In genomic region chr7:76354981-76355730, GRCh38 we compare ENCODE assay signal across 12 cellular contexts. TPM values are rescaled to one million over a fixed set of nuclear protein-coding genes. Genes with fewer than 3 reads are reported as not detected.
DNase-seq lines count a peak whose midpoint lies in the region; ATAC-seq, FAIRE-seq and TF ChIP-seq lines count a peak whose summit lies in the region.
"Had no signal": no experiment of that assay in that cellular context is flagged by ENCODE, and none has a peak within 500 bp of the region (broad histone marks: within the 10 kb centered on the region; RNA-seq: fewer than 3 reads in every experiment).

No MANE protein-coding gene starts in this region.

- H3K36me3 ChIP-seq in keratinocyte (ENCODE audit: control insufficient read depth in 2 of 2, extremely low read depth in 1 of 2, insufficient read depth in 2 of 2, low read length in 2 of 2), result peaks cover 8 to 39% of the 10 kb centered on the region in 2 experiments

- ATAC-seq in natural killer cell treated with Interleukin-12 subunit alpha and Interleukin-12 subunit beta and Interleukin-15 and Interleukin-18, amount 100 ng/mL, for 72 hours, result no peak
- ATAC-seq in natural killer cell (no peak), left colon (no peak), HG03442 (IDR thresholded peaks at IDR 0.05; ENCODE audit: unreplicated experiment) (no peak)
- ATAC-seq in activated naive CD8-positive, alpha-beta T cell treated with anti-CD3 and anti-CD28 coated beads, Interleukin-2, amount 50 U/mL, for 24 hours, result no peak

- H3K4me1 Mint-ChIP-seq in natural killer cell treated with Interleukin-12 subunit alpha and Interleukin-12 subunit beta and Interleukin-15 and Interleukin-18, amount 100 ng/mL, for 72 hours (ENCODE audit: low read depth in 2 of 2), result peaks cover 47 to 48% of the 10 kb centered on the region in 2 donors
- peaks cover 38 to 41% of the 10 kb centered on the region in 2 donors for H3K4me1 Mint-ChIP-seq in natural killer cell
- peaks cover 72% of the 10 kb centered on the region for H3K4me1 Mint-ChIP-seq in activated naive CD8-positive, alpha-beta T cell treated with anti-CD3 and anti-CD28 coated beads, Interleukin-2, amount 50 U/mL, for 24 hours

- peaks cover 86% of the 10 kb centered on the region for H3K79me2 ChIP-seq in keratinocyte (ENCODE audit: control insufficient read depth, insufficient read depth, low read length)

- no peak overlapping the region for H3K27ac Mint-ChIP-seq in natural killer cell treated with Interleukin-12 subunit alpha and Interleukin-12 subunit beta and Interleukin-15 and Interleukin-18, amount 100 ng/mL, for 72 hours
- H3K27ac Mint-ChIP-seq in natural killer cell, result no peak overlapping the region
- H3K27ac Mint-ChIP-seq in activated naive CD8-positive, alpha-beta T cell treated with anti-CD3 and anti-CD28 coated beads, Interleukin-2, amount 50 U/mL, for 24 hours, result peak overlapping the region; percentile 40
- H3K27ac Mint-ChIP-seq: activated T-helper 1 cell treated with anti-CD3 and anti-CD28 coated beads, Interleukin-12 subunit alpha, Interleukin-12 subunit beta, Interleukin-2, Interleukin-4 antibody, amounts not matched to agents 30 ng/mL and 10 ng/mL and 1 ng/mL, durations not matched to agents 14 hours and 24 hours and 36 hours had no signal

- no peaks in the 10 kb centered on the region for H3K27me3 Mint-ChIP-seq in natural killer cell treated with Interleukin-12 subunit alpha and Interleukin-12 subunit beta and Interleukin-15 and Interleukin-18, amount 100 ng/mL, for 72 hours
- no peaks in the 10 kb centered on the region for H3K27me3 Mint-ChIP-seq in natural killer cell (ENCODE audit: low read depth in 2 of 2)
- no peaks in the 10 kb centered on the region for H3K27me3 Mint-ChIP-seq in activated naive CD8-positive, alpha-beta T cell treated with anti-CD3 and anti-CD28 coated beads, Interleukin-2, amount 50 U/mL, for 24 hours
- H3K27me3 Mint-ChIP-seq: central memory CD8-positive, alpha-beta T cell had no signal

- no peak overlapping the region for H3K4me3 ChIP-seq in keratinocyte (ENCODE audit: control insufficient read depth in 2 of 3, extremely low read depth in 1 of 3, insufficient read depth in 2 of 3, low read depth in 1 of 3, low read length in 3 of 3)

- TF ChIP-seq CTCF in natural killer cell (IDR thresholded peaks at IDR 0.05) (no peak), keratinocyte (optimal IDR thresholded peaks at IDR 0.05 in 1 of 3, IDR thresholded peaks at IDR 0.05 in 1 of 3, conservative IDR thresholded peaks at IDR 0.05 in 1 of 3; ENCODE audit: extremely low read depth in 1 of 3, insufficient read depth in 2 of 3, low read length in 3 of 3) (no peak)

- FAIRE-seq in keratinocyte (lab: Jason Lieb, UNC), result no peak
- FAIRE-seq: RCC 7860 had no signal

- no peaks in the 10 kb centered on the region for H3K9me3 Mint-ChIP-seq in natural killer cell treated with Interleukin-12 subunit alpha and Interleukin-12 subunit beta and Interleukin-15 and Interleukin-18, amount 100 ng/mL, for 72 hours
- no peaks in the 10 kb centered on the region for H3K9me3 Mint-ChIP-seq in natural killer cell
- peaks cover 4% of the 10 kb centered on the region for H3K9me3 Mint-ChIP-seq in activated naive CD8-positive, alpha-beta T cell treated with anti-CD3 and anti-CD28 coated beads, Interleukin-2, amount 50 U/mL, for 24 hours
- H3K9me3 Mint-ChIP-seq: activated T-helper 1 cell treated with anti-CD3 and anti-CD28 coated beads, Interleukin-12 subunit alpha, Interleukin-12 subunit beta, Interleukin-2, Interleukin-4 antibody, amounts not matched to agents 30 ng/mL and 10 ng/mL and 1 ng/mL, durations not matched to agents 14 hours and 24 hours and 36 hours; central memory CD8-positive, alpha-beta T cell had no signal

- H3K4me3 Mint-ChIP-seq in natural killer cell treated with Interleukin-12 subunit alpha and Interleukin-12 subunit beta and Interleukin-15 and Interleukin-18, amount 100 ng/mL, for 72 hours, result peak overlapping the region; percentile 15
- no peak overlapping the region for H3K4me3 Mint-ChIP-seq in natural killer cell
- peak overlapping the region; percentile 27 for H3K4me3 Mint-ChIP-seq in activated naive CD8-positive, alpha-beta T cell treated with anti-CD3 and anti-CD28 coated beads, Interleukin-2, amount 50 U/mL, for 24 hours
- H3K4me3 Mint-ChIP-seq: central memory CD8-positive, alpha-beta T cell had no signal

- DNase-seq in natural killer cell treated with Interleukin-12 subunit alpha and Interleukin-12 subunit beta and Interleukin-15 and Interleukin-18, amount 100 ng/mL, for 72 hours (ENCODE audit: low spot score), result no peak
- DNase-seq in natural killer cell (no peak), keratinocyte (ENCODE audit: low read depth, low spot score) (no peak), germinal center (ENCODE audit: low spot score) (no peak), COR-L47 (lab: John Stamatoyannopoulos, UW) (no peak), left colon (no peak)
- DNase-seq in activated naive CD8-positive, alpha-beta T cell treated with anti-CD3 and anti-CD28 coated beads, Interleukin-2, amount 50 U/mL, for 24 hours, result no peak

- no peak overlapping the region for H2AFZ ChIP-seq in keratinocyte (ENCODE audit: control insufficient read depth, low read length)

- H3K36me3 Mint-ChIP-seq in natural killer cell treated with Interleukin-12 subunit alpha and Interleukin-12 subunit beta and Interleukin-15 and Interleukin-18, amount 100 ng/mL, for 72 hours, result peaks cover 21% of the 10 kb centered on the region
- H3K36me3 Mint-ChIP-seq in natural killer cell, result no peaks in the 10 kb centered on the region
- peaks cover 68% of the 10 kb centered on the region for H3K36me3 Mint-ChIP-seq in activated naive CD8-positive, alpha-beta T cell treated with anti-CD3 and anti-CD28 coated beads, Interleukin-2, amount 50 U/mL, for 24 hours (ENCODE audit: low read depth)

- no peak overlapping the region for H3K27ac ChIP-seq in keratinocyte (ENCODE audit: control insufficient read depth, insufficient read depth, low read length)
- H3K27ac ChIP-seq: VCaP had no signal

- no peaks in the 10 kb centered on the region for H3K9me3 ChIP-seq in keratinocyte (ENCODE audit: control insufficient read depth, low read depth, low read length)

- H3K9me1 ChIP-seq in keratinocyte (ENCODE audit: control insufficient read depth, extremely low read depth, insufficient read depth, low read length), result peaks cover 9% of the 10 kb centered on the region

- peaks cover 37% of the 10 kb centered on the region for H3K4me1 ChIP-seq in keratinocyte (ENCODE audit: control insufficient read depth, extremely low read depth, insufficient read depth, low read length)

- no peak overlapping the region for H3K9ac ChIP-seq in keratinocyte (ENCODE audit: control insufficient read depth, extremely low read depth, insufficient read depth, low read length)

- no peaks in the 10 kb centered on the region for H3K27me3 ChIP-seq in keratinocyte (ENCODE audit: control insufficient read depth, extremely low read depth, insufficient read depth, low read length)

- H4K20me1 ChIP-seq in keratinocyte (ENCODE audit: control insufficient read depth, extremely low read depth, insufficient read depth, low read length), result peaks cover 63% of the 10 kb centered on the region

- peak overlapping the region; percentile 85 for H3K4me2 ChIP-seq in keratinocyte (ENCODE audit: control insufficient read depth, extremely low read depth, insufficient read depth, low read depth, low read length)

- intact Hi-C loops in natural killer cell (cut with micrococcal nuclease), result no loop called here
- intact Hi-C loops in left colon (cut with DNase I, micrococcal nuclease), result no loop called here

- dilution Hi-C loops in keratinocyte (cut with MboI; ENCODE audit: extremely low pct_ligation_motif_present, low sequenced_read_pairs), result no loop called here

RNA-seq across cellular contexts. Expression of gene YWHAG, which starts 3.6 kb away (rescaled TPM):
- 100 to 1,000 TPM; 115 to 154 TPM for total RNA-seq in natural killer cell treated with Interleukin-12 subunit alpha and Interleukin-12 subunit beta and Interleukin-15 and Interleukin-18, amount 100 ng/mL, for 72 hours
- 10 to 100 TPM; 21.4 to 28.9 (median 27.4) TPM for total RNA-seq in natural killer cell
- polyA plus RNA-seq in keratinocyte, result 88.1 to 130 TPM (median 116 TPM) in 3 replicates
- polyA plus RNA-seq in keratinocyte (2011; ENCODE audit: low read depth), result 55.4 TPM
- polyA plus RNA-seq in keratinocyte (2011; cell fraction: cytosol; rRNA removed), result 122 and 131 TPM in 2 replicates
- 139 and 153 TPM in 2 replicates for polyA plus RNA-seq in keratinocyte (2011; cell fraction: nucleus; rRNA removed)
- polyA plus RNA-seq in keratinocyte (2012; ENCODE audit: low replicate concordance), result 142 and 228 TPM in 2 replicates
- 96.6 to 165 TPM (median 132 TPM) in 3 replicates for polyA minus RNA-seq in keratinocyte
- polyA minus RNA-seq in keratinocyte (2011; cell fraction: cytosol; rRNA and poly(A)+ RNA removed), result 173 TPM
- polyA minus RNA-seq in keratinocyte (2011; cell fraction: nucleus; rRNA and poly(A)+ RNA removed), result 96.8 and 151 TPM in 2 replicates
- total RNA-seq in left colon, result 100 to 1,000 TPM in 1 of 2 donors, 10 to 100 TPM in 1; 83.3 to 106 TPM

RNA-seq across cellular contexts. Expression of gene HSPB1, which starts 52.7 kb away (rescaled TPM):
- total RNA-seq in natural killer cell treated with Interleukin-12 subunit alpha and Interleukin-12 subunit beta and Interleukin-15 and Interleukin-18, amount 100 ng/mL, for 72 hours, result 10 to 100 TPM; 13.3 to 30.3 TPM
- total RNA-seq in natural killer cell (10 to 100 TPM; 14.4 to 15.9 (median 14.7) TPM), left colon (100 to 1,000 TPM; 327 to 513 TPM)
- 460 to 1,644 TPM (median 478 TPM) in 3 replicates for polyA plus RNA-seq in keratinocyte
- 1,835 TPM for polyA plus RNA-seq in keratinocyte (2011; ENCODE audit: low read depth)
- polyA plus RNA-seq in keratinocyte (2011; cell fraction: cytosol; rRNA removed), result 1,014 and 2,934 TPM in 2 replicates
- 815 and 1,237 TPM in 2 replicates for polyA plus RNA-seq in keratinocyte (2011; cell fraction: nucleus; rRNA removed)
- 1,130 and 7,717 TPM in 2 replicates for polyA plus RNA-seq in keratinocyte (2012; ENCODE audit: low replicate concordance)
- polyA minus RNA-seq in keratinocyte, result 147 to 577 TPM (median 569 TPM) in 3 replicates
- polyA minus RNA-seq in keratinocyte (2011; cell fraction: cytosol; rRNA and poly(A)+ RNA removed), result 2,222 TPM
- 585 and 748 TPM in 2 replicates for polyA minus RNA-seq in keratinocyte (2011; cell fraction: nucleus; rRNA and poly(A)+ RNA removed)

RNA-seq across cellular contexts. Expression of gene SSC4D, which starts 54.3 kb away (rescaled TPM):
- total RNA-seq in natural killer cell treated with Interleukin-12 subunit alpha and Interleukin-12 subunit beta and Interleukin-15 and Interleukin-18, amount 100 ng/mL, for 72 hours, result under 1 TPM; 0.24 to 0.47 TPM
- under 1 TPM in 1 of 3 donors, not detected in 2; 0.40 TPM for total RNA-seq in natural killer cell
- polyA plus RNA-seq in keratinocyte, result 0.98 to 1.6 TPM (median 1.1 TPM) in 3 replicates
- not detected for polyA plus RNA-seq in keratinocyte (2011; ENCODE audit: low read depth)
- polyA plus RNA-seq in keratinocyte (2011; cell fraction: cytosol; rRNA removed), result 0.83 and 1.2 TPM in 2 replicates
- 1.6 and 2.0 TPM in 2 replicates for polyA plus RNA-seq in keratinocyte (2011; cell fraction: nucleus; rRNA removed)
- polyA plus RNA-seq in keratinocyte (2012; ENCODE audit: low replicate concordance), result 0.76 and 0.88 TPM in 2 replicates
- 0.13 to 0.73 TPM (median 0.48 TPM) in 3 replicates for polyA minus RNA-seq in keratinocyte
- not detected for polyA minus RNA-seq in keratinocyte (2011; cell fraction: cytosol; rRNA and poly(A)+ RNA removed)
- polyA minus RNA-seq in keratinocyte (2011; cell fraction: nucleus; rRNA and poly(A)+ RNA removed), result 0.39 and 0.53 TPM in 2 replicates
- under 1 TPM; 0.15 to 0.50 TPM for total RNA-seq in left colon

Comparison
In these comparisons a context has a peak if more than half of its experiments do, and no peak if none do; other contexts are left out.
1. RNA of gene HSPB1, which starts 52.7 kb away (total RNA-seq): 327 to 513 TPM in left colon; 13.3 to 30.3 TPM in natural killer cell treated with Interleukin-12 subunit alpha and Interleukin-12 subunit beta and Interleukin-15 and Interleukin-18, amount 100 ng/mL, for 72 hours and 14.4 to 15.9 TPM in natural killer cell; every median in the first group is over 10 times any median in the second.